ENCODE assay signal across 1 cellular context in the genomic region with DNA sequence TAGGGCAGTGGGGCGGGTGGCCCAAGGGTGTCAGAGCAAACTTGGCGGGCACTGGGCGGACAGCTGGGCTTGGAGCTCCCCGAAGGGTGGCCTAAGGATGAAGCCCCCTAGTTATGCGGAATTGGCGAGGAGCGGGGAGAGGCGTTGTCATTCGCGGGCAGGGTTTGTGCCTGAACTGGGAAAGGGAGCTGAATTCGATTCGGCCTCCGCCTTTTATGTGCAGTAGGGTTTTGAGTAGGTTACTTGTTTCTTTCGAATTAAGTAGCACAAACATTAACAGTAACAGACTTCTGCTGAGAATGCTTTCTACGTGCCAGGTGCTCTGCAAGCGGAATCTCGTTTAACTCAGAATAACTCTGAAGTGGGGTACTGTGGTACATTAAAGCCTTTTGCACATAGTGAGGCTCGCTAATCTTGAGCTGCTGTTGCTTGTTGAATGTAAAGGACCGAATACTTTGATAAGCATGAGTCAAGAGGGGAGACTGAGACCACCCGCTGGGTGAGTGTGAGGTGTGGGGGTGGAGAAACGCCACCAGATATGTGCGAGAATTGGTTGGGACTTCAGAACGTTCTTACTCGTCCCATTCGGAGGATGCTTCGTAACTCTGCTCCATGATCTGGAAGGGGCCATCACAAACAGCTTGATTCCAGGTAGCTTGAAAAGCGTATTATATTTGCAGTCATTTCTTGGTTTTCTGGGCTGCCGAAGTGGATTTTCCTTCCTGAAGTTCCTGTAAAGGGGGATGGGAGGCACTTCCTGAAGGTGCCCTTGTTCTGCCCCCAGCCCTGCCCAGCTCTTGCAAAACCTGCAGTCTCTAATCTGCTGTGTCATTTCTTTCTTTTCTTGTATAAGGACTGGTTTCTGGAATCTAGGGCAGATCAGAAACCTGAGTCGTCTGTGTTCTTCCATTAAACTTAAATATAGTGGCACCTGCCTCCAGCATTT.
TF ChIP-seq lines count a peak whose summit lies in the region.

No MANE protein-coding gene starts in this region.

TF ChIP-seq in HepG2, 621 proteins besides CTCF, POLR2A, EP300 and RAD21 (continued from another document and continues in another):
- no peak for TF ChIP-seq JUND (CRISPR knock-in tag; IDR thresholded peaks at IDR 0.05)
- TF ChIP-seq PTBP1 (IDR thresholded peaks at IDR 0.05; ENCODE audit: low read depth, low read length, poor library complexity, severe bottlenecking), result no peak
- peak; percentile 30; the same call in 1 of the 2 replicates for TF ChIP-seq TGIF2 (CRISPR knock-in tag; IDR thresholded peaks at IDR 0.05)
- no peak for TF ChIP-seq HDAC6 (IDR thresholded peaks at IDR 0.05; ENCODE audit: low read depth, low read length)
- TF ChIP-seq ZNF550 (CRISPR knock-in tag; IDR thresholded peaks at IDR 0.05; ENCODE audit: borderline replicate concordance), result no peak
- TF ChIP-seq, protein P1, sequence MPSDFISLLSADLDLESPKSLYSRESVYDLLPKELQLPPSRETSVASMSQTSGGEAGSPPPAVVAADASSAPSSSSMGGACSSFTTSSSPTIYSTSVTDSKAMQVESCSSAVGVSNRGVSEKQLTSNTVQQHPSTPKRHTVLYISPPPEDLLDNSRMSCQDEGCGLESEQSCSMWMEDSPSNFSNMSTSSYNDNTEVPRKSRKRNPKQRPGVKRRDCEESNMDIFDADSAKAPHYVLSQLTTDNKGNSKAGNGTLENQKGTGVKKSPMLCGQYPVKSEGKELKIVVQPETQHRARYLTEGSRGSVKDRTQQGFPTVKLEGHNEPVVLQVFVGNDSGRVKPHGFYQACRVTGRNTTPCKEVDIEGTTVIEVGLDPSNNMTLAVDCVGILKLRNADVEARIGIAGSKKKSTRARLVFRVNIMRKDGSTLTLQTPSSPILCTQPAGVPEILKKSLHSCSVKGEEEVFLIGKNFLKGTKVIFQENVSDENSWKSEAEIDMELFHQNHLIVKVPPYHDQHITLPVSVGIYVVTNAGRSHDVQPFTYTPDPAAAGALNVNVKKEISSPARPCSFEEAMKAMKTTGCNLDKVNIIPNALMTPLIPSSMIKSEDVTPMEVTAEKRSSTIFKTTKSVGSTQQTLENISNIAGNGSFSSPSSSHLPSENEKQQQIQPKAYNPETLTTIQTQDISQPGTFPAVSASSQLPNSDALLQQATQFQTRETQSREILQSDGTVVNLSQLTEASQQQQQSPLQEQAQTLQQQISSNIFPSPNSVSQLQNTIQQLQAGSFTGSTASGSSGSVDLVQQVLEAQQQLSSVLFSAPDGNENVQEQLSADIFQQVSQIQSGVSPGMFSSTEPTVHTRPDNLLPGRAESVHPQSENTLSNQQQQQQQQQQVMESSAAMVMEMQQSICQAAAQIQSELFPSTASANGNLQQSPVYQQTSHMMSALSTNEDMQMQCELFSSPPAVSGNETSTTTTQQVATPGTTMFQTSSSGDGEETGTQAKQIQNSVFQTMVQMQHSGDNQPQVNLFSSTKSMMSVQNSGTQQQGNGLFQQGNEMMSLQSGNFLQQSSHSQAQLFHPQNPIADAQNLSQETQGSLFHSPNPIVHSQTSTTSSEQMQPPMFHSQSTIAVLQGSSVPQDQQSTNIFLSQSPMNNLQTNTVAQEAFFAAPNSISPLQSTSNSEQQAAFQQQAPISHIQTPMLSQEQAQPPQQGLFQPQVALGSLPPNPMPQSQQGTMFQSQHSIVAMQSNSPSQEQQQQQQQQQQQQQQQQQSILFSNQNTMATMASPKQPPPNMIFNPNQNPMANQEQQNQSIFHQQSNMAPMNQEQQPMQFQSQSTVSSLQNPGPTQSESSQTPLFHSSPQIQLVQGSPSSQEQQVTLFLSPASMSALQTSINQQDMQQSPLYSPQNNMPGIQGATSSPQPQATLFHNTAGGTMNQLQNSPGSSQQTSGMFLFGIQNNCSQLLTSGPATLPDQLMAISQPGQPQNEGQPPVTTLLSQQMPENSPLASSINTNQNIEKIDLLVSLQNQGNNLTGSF (CRISPR knock-in tag; IDR thresholded peaks at IDR 0.05), result no peak
- TF ChIP-seq, protein P2, sequence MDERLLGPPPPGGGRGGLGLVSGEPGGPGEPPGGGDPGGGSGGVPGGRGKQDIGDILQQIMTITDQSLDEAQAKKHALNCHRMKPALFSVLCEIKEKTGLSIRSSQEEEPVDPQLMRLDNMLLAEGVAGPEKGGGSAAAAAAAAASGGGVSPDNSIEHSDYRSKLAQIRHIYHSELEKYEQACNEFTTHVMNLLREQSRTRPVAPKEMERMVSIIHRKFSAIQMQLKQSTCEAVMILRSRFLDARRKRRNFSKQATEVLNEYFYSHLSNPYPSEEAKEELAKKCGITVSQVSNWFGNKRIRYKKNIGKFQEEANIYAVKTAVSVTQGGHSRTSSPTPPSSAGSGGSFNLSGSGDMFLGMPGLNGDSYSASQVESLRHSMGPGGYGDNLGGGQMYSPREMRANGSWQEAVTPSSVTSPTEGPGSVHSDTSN (CRISPR knock-in tag; IDR thresholded peaks at IDR 0.05), result no peak
- no peak for TF ChIP-seq ZNF614 (CRISPR knock-in tag; IDR thresholded peaks at IDR 0.05; ENCODE audit: borderline replicate concordance)
- TF ChIP-seq GMEB2 (CRISPR knock-in tag; IDR thresholded peaks at IDR 0.05; ENCODE audit: low read depth), result no peak
- peak; percentile 78 for TF ChIP-seq MAFF (IDR thresholded peaks at IDR 0.05; ENCODE audit: low read depth, low read length)
- TF ChIP-seq, protein P3, sequence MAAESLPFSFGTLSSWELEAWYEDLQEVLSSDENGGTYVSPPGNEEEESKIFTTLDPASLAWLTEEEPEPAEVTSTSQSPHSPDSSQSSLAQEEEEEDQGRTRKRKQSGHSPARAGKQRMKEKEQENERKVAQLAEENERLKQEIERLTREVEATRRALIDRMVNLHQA (CRISPR knock-in tag; IDR thresholded peaks at IDR 0.05), result no peak
- TF ChIP-seq, protein P4, sequence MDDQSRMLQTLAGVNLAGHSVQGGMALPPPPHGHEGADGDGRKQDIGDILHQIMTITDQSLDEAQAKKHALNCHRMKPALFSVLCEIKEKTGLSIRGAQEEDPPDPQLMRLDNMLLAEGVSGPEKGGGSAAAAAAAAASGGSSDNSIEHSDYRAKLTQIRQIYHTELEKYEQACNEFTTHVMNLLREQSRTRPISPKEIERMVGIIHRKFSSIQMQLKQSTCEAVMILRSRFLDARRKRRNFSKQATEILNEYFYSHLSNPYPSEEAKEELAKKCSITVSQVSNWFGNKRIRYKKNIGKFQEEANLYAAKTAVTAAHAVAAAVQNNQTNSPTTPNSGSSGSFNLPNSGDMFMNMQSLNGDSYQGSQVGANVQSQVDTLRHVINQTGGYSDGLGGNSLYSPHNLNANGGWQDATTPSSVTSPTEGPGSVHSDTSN (CRISPR knock-in tag; IDR thresholded peaks at IDR 0.05; ENCODE audit: borderline replicate concordance), result no peak
- TF ChIP-seq, protein P5, sequence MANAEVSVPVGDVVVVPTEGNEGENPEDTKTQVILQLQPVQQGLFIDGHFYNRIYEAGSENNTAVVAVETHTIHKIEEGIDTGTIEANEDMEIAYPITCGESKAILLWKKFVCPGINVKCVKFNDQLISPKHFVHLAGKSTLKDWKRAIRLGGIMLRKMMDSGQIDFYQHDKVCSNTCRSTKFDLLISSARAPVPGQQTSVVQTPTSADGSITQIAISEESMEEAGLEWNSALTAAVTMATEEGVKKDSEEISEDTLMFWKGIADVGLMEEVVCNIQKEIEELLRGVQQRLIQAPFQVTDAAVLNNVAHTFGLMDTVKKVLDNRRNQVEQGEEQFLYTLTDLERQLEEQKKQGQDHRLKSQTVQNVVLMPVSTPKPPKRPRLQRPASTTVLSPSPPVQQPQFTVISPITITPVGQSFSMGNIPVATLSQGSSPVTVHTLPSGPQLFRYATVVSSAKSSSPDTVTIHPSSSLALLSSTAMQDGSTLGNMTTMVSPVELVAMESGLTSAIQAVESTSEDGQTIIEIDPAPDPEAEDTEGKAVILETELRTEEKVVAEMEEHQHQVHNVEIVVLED (CRISPR knock-in tag; IDR thresholded peaks at IDR 0.05; ENCODE audit: borderline replicate concordance), result no peak
- TF ChIP-seq XBP1 (CRISPR knock-in tag; IDR thresholded peaks at IDR 0.05), result no peak
- no peak for TF ChIP-seq ELF4 (CRISPR knock-in tag; IDR thresholded peaks at IDR 0.05; ENCODE audit: borderline replicate concordance)
- 0 out of 2 replicates have a peak, but pooled peaks have one; percentile 32 for TF ChIP-seq AFF4 (CRISPR knock-in tag; IDR thresholded peaks at IDR 0.05)
- TF ChIP-seq REPIN1 (CRISPR knock-in tag; IDR thresholded peaks at IDR 0.05; ENCODE audit: borderline replicate concordance, low read depth), result no peak; the same call in 1 of the 2 replicates
- TF ChIP-seq, protein P6, sequence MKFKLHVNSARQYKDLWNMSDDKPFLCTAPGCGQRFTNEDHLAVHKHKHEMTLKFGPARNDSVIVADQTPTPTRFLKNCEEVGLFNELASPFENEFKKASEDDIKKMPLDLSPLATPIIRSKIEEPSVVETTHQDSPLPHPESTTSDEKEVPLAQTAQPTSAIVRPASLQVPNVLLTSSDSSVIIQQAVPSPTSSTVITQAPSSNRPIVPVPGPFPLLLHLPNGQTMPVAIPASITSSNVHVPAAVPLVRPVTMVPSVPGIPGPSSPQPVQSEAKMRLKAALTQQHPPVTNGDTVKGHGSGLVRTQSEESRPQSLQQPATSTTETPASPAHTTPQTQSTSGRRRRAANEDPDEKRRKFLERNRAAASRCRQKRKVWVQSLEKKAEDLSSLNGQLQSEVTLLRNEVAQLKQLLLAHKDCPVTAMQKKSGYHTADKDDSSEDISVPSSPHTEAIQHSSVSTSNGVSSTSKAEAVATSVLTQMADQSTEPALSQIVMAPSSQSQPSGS (CRISPR knock-in tag; IDR thresholded peaks at IDR 0.05), result no peak; the same call in 1 of the 2 replicates
- no peak for TF ChIP-seq HNF4A (CRISPR knock-in tag; IDR thresholded peaks at IDR 0.05)
- no peak for TF ChIP-seq ZNF678 (CRISPR knock-in tag; IDR thresholded peaks at IDR 0.05)
- no peak for TF ChIP-seq IRF2 (CRISPR knock-in tag; IDR thresholded peaks at IDR 0.05)
- no peak for TF ChIP-seq ZMYM3 (CRISPR knock-in tag; IDR thresholded peaks at IDR 0.05)
- no peak; the same call in 1 of the 2 replicates for TF ChIP-seq ZNF256 (CRISPR knock-in tag; conservative IDR thresholded peaks at IDR 0.05)
- TF ChIP-seq ZNF660 (CRISPR knock-in tag; IDR thresholded peaks at IDR 0.05; ENCODE audit: borderline replicate concordance, low read depth), result no peak
- TF ChIP-seq ZNF317 (CRISPR knock-in tag; IDR thresholded peaks at IDR 0.05), result no peak
- no peak for TF ChIP-seq ZNF615 (CRISPR knock-in tag; IDR thresholded peaks at IDR 0.05; ENCODE audit: borderline replicate concordance)
- TF ChIP-seq, protein P7, sequence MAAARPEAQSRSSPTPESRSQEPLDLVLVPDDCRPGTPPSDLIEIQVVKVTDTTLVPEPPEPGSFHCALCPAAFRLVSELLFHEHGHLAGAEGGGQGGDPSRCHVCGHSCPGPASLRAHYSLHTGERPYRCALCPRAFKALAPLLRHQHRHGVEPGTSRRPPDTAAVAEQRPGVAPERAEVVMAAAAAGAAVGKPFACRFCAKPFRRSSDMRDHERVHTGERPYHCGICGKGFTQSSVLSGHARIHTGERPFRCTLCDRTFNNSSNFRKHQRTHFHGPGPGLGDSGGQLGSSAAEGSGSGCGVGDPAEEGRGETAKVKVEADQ (CRISPR knock-in tag; IDR thresholded peaks at IDR 0.05; ENCODE audit: borderline replicate concordance), result no peak
- TF ChIP-seq DR1 (CRISPR knock-in tag; IDR thresholded peaks at IDR 0.05), result no peak
- no peak for TF ChIP-seq ZNF720 (CRISPR knock-in tag; IDR thresholded peaks at IDR 0.05)
- TF ChIP-seq HMG20B (CRISPR knock-in tag; conservative IDR thresholded peaks at IDR 0.05), result no peak
- TF ChIP-seq TRAFD1 (CRISPR knock-in tag; IDR thresholded peaks at IDR 0.05; ENCODE audit: borderline replicate concordance), result no peak
- no peak; the same call in 1 of the 2 replicates for TF ChIP-seq CREBL2 (CRISPR knock-in tag; IDR thresholded peaks at IDR 0.05; ENCODE audit: borderline replicate concordance)
- TF ChIP-seq AGO2 (optimal IDR thresholded peaks at IDR 0.05; ENCODE audit: low read depth, low read length), result peak; percentile 81
- TF ChIP-seq YEATS4 (CRISPR knock-in tag; IDR thresholded peaks at IDR 0.05; ENCODE audit: borderline replicate concordance), result no peak
- no peak for TF ChIP-seq ZNF17 (CRISPR knock-in tag; IDR thresholded peaks at IDR 0.05)
